Comparison of ENCODE assay signal across 8 cellular contexts in genomic region chr3:101676219-101676764, GRCh38. TPM values are rescaled to one million over a fixed set of nuclear protein-coding genes. Genes with fewer than 3 reads are reported as not detected.
A peak's percentile ranks its signal among the peaks of the same experiment; 100 is the strongest.
DNase-seq lines count a peak whose midpoint lies in the region; ATAC-seq, FAIRE-seq and TF ChIP-seq lines count a peak whose summit lies in the region.

No MANE protein-coding gene starts in this region.

- H3K27ac ChIP-seq in RWPE2 (ENCODE audit: poor library complexity, severe bottlenecking) (peak overlapping the region; percentile 84), small intestine (ENCODE audit: low read depth in 1 of 2, low read length in 1 of 2) (peak overlapping the region; percentile 94)

- peaks cover 14% of the 10 kb centered on the region for H3K4me1 ChIP-seq in RWPE2 (ENCODE audit: insufficient read depth, poor library complexity, severe bottlenecking)
- H3K4me1 ChIP-seq in iPS-15b (ENCODE audit: control insufficient read depth, insufficient read depth, low read length): no peaks in the 10 kb centered on the region
- peaks cover 2 to 4% of the 10 kb centered on the region in 2 donors for H3K4me1 ChIP-seq in small intestine (ENCODE audit: control insufficient read depth in 2 of 2, insufficient read depth in 1 of 2, low read depth in 1 of 2, low read length in 1 of 2)

- H3K9me3 ChIP-seq in RWPE2 (ENCODE audit: severe bottlenecking) (no peaks in the 10 kb centered on the region), iPS-15b (ENCODE audit: control insufficient read depth, insufficient read depth, low read length) (no peaks in the 10 kb centered on the region), small intestine (ENCODE audit: control insufficient read depth, low read depth) (no peaks in the 10 kb centered on the region)

- no peak for TF ChIP-seq CTCF in RWPE2 (IDR thresholded peaks at IDR 0.05; ENCODE audit: poor library complexity, severe bottlenecking)
- no peak for TF ChIP-seq CTCF in astrocyte of the cerebellum (IDR thresholded peaks at IDR 0.05; ENCODE audit: low read depth, low read length, missing control alignments)

- peak overlapping the region; percentile 89 for H3K4me3 ChIP-seq in RWPE2 (ENCODE audit: severe bottlenecking)
- peak overlapping the region; percentile 100 for H3K4me3 ChIP-seq in astrocyte of the cerebellum (ENCODE audit: low read depth, low read length)
- H3K4me3 ChIP-seq in iPS-15b (ENCODE audit: low read depth, low read length): peak overlapping the region; percentile 96
- H3K4me3 ChIP-seq in small intestine (ENCODE audit: low read depth in 1 of 2, low read length in 2 of 2): peak overlapping the region; percentile 71 to 87

- H3K9ac ChIP-seq in iPS-15b (ENCODE audit: low read depth, low read length): peak overlapping the region; percentile 87

- peak; percentile 96 for DNase-seq in RWPE2 (ENCODE audit: low spot score)
- DNase-seq in astrocyte of the cerebellum (ENCODE audit: low read depth): peak; percentile 88
- peak; percentile 93 for DNase-seq in small intestine
- DNase-seq in Kasumi-1 (lab: John Stamatoyannopoulos, UW): no peak
- no peak for DNase-seq in hypothalamus (lab: John Stamatoyannopoulos, UW)

- H3K27me3 ChIP-seq in RWPE2 (ENCODE audit: insufficient read depth, poor library complexity, severe bottlenecking) (no peaks in the 10 kb centered on the region), iPS-15b (ENCODE audit: control insufficient read depth, insufficient read depth, low read length) (no peaks in the 10 kb centered on the region), small intestine (ENCODE audit: control insufficient read depth in 2 of 2, insufficient read depth in 2 of 2, low read length in 2 of 2) (no peaks in the 10 kb centered on the region)

- peaks cover 39% of the 10 kb centered on the region for H3K36me3 ChIP-seq in RWPE2 (ENCODE audit: low read depth)
- peaks cover 19% of the 10 kb centered on the region for H3K36me3 ChIP-seq in iPS-15b (ENCODE audit: control insufficient read depth, insufficient read depth, low read length)
- peaks cover 0 to 1% of the 10 kb centered on the region in 2 donors for H3K36me3 ChIP-seq in small intestine (ENCODE audit: control insufficient read depth in 2 of 2, insufficient read depth in 2 of 2, low read length in 2 of 2)

- FAIRE-seq in small intestine (lab: Jason Lieb, UNC): no peak

- ATAC-seq in GM18498 (IDR thresholded peaks at IDR 0.05; ENCODE audit: unreplicated experiment) (peak; percentile 88), HG02870 (IDR thresholded peaks at IDR 0.05; ENCODE audit: unreplicated experiment) (peak; percentile 79), RWPE2 (ENCODE audit: low read depth) (peak; percentile 86)

- 0% methylated on average over 34 to 57 of the region's 57 CpGs for WGBS in small intestine, 3 donors

- in situ Hi-C loops in astrocyte of the cerebellum (cut with HindIII; ENCODE audit: low sequenced_read_pairs): no loop called here

RNA-seq across cellular contexts. Expression of gene ZBTB11, which starts 0.6 kb away (rescaled TPM):
- 1 to 10 TPM; 5.4 to 6.7 (median 5.8) TPM for polyA plus RNA-seq in small intestine

RNA-seq across cellular contexts. Expression of gene RPL24, which starts 10.2 kb away (rescaled TPM):
- 1,000 to 10,000 TPM; 1,703 to 2,570 (median 2,486) TPM for polyA plus RNA-seq in small intestine

RNA-seq across cellular contexts. Expression of gene CEP97, which starts 48.1 kb away (rescaled TPM):
- polyA plus RNA-seq in small intestine: 1 to 10 TPM in 1 of 3 donors, under 1 TPM in 2; 0.27 to 2.2 (median 0.89) TPM

Comparison
In these comparisons a context has a peak if more than half of its experiments do, and no peak if none do; other contexts are left out.
1. DNase-seq: peak in RWPE2 (single experiment), astrocyte of the cerebellum (single experiment) and small intestine (single experiment); none in Kasumi-1 (0 of 2) and hypothalamus (0 of 51).
2. Peak in every context shown above with its lines, with median percentiles within 50 percentile points of each other: ATAC-seq and H3K4me3 ChIP-seq.